Comparison of ENCODE assay signal across 24 cellular contexts in genomic region chr2:164824865-164825264, GRCh38. TPM values are rescaled to one million over a fixed set of nuclear protein-coding genes. Genes with fewer than 3 reads are reported as not detected.
A peak's percentile ranks its signal among the peaks of the same experiment; 100 is the strongest.
DNase-seq lines count a peak whose midpoint lies in the region; ATAC-seq, FAIRE-seq and TF ChIP-seq lines count a peak whose summit lies in the region.
"Had no signal": no experiment of that assay in that cellular context is flagged by ENCODE, and none has a peak within 500 bp of the region (broad histone marks: within the 10 kb centered on the region; RNA-seq: fewer than 3 reads in every experiment).

No MANE protein-coding gene starts in this region.

- H3K36me3 ChIP-seq in Loucy (ENCODE audit: insufficient read depth, low read length) = no peaks in the 10 kb centered on the region
- peaks cover 3% of the 10 kb centered on the region for H3K36me3 ChIP-seq in bronchial epithelial cell (ENCODE audit: control insufficient read depth, insufficient read depth, low read length)
- H3K36me3 ChIP-seq in trophoblast cell (ENCODE audit: control insufficient read depth in 1 of 2, insufficient read depth in 2 of 2, low read length in 2 of 2) = no peaks in the 10 kb centered on the region
- no peaks in the 10 kb centered on the region for H3K36me3 ChIP-seq in SJCRH30
- H3K36me3 ChIP-seq in upper lobe of left lung = no peaks in the 10 kb centered on the region
- H3K36me3 ChIP-seq: cardiac muscle cell, left lung, WERI-Rb-1 had no signal

- H2AFZ ChIP-seq in Loucy (ENCODE audit: low read length) (no peak overlapping the region), trophoblast cell (ENCODE audit: insufficient read depth, low read length, poor library complexity) (no peak overlapping the region)

- no peak overlapping the region for H2BK12ac ChIP-seq in trophoblast cell (ENCODE audit: low read length)

- H3K27ac ChIP-seq in trophoblast cell (ENCODE audit: low read depth, low read length) = no peak overlapping the region
- H3K27ac ChIP-seq in SJCRH30 = no peak overlapping the region
- H3K27ac ChIP-seq in upper lobe of left lung = no peak overlapping the region
- H3K27ac ChIP-seq: cardiac muscle cell, left lung, testis, WERI-Rb-1 had no signal

- peaks cover 8% of the 10 kb centered on the region; the same call in 1 of the 2 replicates for H3F3A ChIP-seq in Loucy (ENCODE audit: low read depth)

- no peaks in the 10 kb centered on the region for H4K20me1 ChIP-seq in Loucy (ENCODE audit: insufficient read depth, low read length, poor library complexity, severe bottlenecking)

- H2BK5ac ChIP-seq in trophoblast cell (ENCODE audit: low read depth, low read length, poor library complexity) = no peak overlapping the region

- H4K91ac ChIP-seq in trophoblast cell (ENCODE audit: low read depth, low read length) = no peak overlapping the region

- H3K27me3 ChIP-seq in Loucy (ENCODE audit: insufficient read depth, low read length, poor library complexity, severe bottlenecking) (no peaks in the 10 kb centered on the region), bronchial epithelial cell (ENCODE audit: control insufficient read depth, insufficient read depth, low read length) (no peaks in the 10 kb centered on the region), trophoblast cell (ENCODE audit: insufficient read depth, low read length) (no peaks in the 10 kb centered on the region), SJCRH30 (no peaks in the 10 kb centered on the region), upper lobe of left lung (no peaks in the 10 kb centered on the region)
- H3K27me3 ChIP-seq: left lung, testis had no signal

- H4K12ac ChIP-seq in trophoblast cell (ENCODE audit: low read depth, low read length) = no peak overlapping the region

- no peaks in the 10 kb centered on the region for H3K9me2 ChIP-seq in Loucy (replicated peaks; ENCODE audit: low read depth, low read length)

- H3K9me3 ChIP-seq in Loucy (ENCODE audit: insufficient read depth, low read depth, low read length) (no peaks in the 10 kb centered on the region), trophoblast cell (ENCODE audit: insufficient read depth, low read depth, low read length) (no peaks in the 10 kb centered on the region), SJCRH30 (replicated peaks) (no peaks in the 10 kb centered on the region), upper lobe of left lung (no peaks in the 10 kb centered on the region)
- H3K9me3 ChIP-seq: left lung, testis had no signal

- H4K8ac ChIP-seq in trophoblast cell (ENCODE audit: low read depth, low read length) = no peak overlapping the region

- H3K14ac ChIP-seq in trophoblast cell (ENCODE audit: low read length) = no peak overlapping the region

- no peak overlapping the region for H3K4ac ChIP-seq in trophoblast cell (ENCODE audit: low read depth, low read length)

- ATAC-seq in upper lobe of left lung (ENCODE audit: low FRiP score in 2 of 2) = no peak
- ATAC-seq: left lung had no signal

- FAIRE-seq in bronchial epithelial cell (lab: Jason Lieb, UNC) = no peak

- H3K9ac ChIP-seq in Loucy (ENCODE audit: low read depth, low read length, poor library complexity, severe bottlenecking) (no peak overlapping the region), trophoblast cell (ENCODE audit: low read length) (no peak overlapping the region)

- H3K4me2 ChIP-seq in Loucy (ENCODE audit: low read depth, low read length, poor library complexity, severe bottlenecking) (peak overlapping the region; percentile 21), trophoblast cell (ENCODE audit: low read length) (no peak overlapping the region)

- H3K4me1 ChIP-seq in Loucy (ENCODE audit: insufficient read depth, low read length, poor library complexity, severe bottlenecking) (peaks cover 29% of the 10 kb centered on the region), trophoblast cell (ENCODE audit: control insufficient read depth in 1 of 2, insufficient read depth in 2 of 2, low read length in 2 of 2) (peaks cover 3% of the 10 kb centered on the region in 2 experiments), SJCRH30 (peaks cover 8% of the 10 kb centered on the region), upper lobe of left lung (peaks cover 0 to 15% (median 11%) of the 10 kb centered on the region in 4 donors)

- TF ChIP-seq EP300 in upper lobe of left lung (IDR thresholded peaks at IDR 0.05) = no peak

- H3K79me2 ChIP-seq in Loucy (ENCODE audit: insufficient read depth, low read length) = no peaks in the 10 kb centered on the region
- H3K79me2 ChIP-seq in trophoblast cell (ENCODE audit: control insufficient read depth, insufficient read depth, low read length, poor library complexity) = no peaks in the 10 kb centered on the region

- peak; percentile 52 for DNase-seq in ELR (ENCODE audit: low read depth)
- DNase-seq in bronchial epithelial cell (ENCODE audit: low read depth) = peak; percentile 71
- DNase-seq in trophoblast cell = peak; percentile 45 to 88
- DNase-seq in SJCRH30 = no peak
- DNase-seq in midbrain (lab: John Stamatoyannopoulos, UW) = no peak
- DNase-seq in upper lobe of left lung = no peak
- no peak for DNase-seq in activated CD4-positive, alpha-beta T cell treated with anti-CD3 and anti-CD28 coated beads, Interleukin-2, amount 50 U/mL, for 1 hour
- DNase-seq: activated CD4-positive, alpha-beta T cell treated with anti-CD3 and anti-CD28 coated beads, Interleukin-2, amount 10 ng/mL, durations not matched to agents 24 days and 14 days; activated naive CD4-positive, alpha-beta T cell treated with anti-CD3 and anti-CD28 coated beads, Interleukin-2, amount 10 ng/mL, durations not matched to agents 7 days and 5 days; amygdala; C1 segment of cervical spinal cord; Calu3; cortex of kidney; KG1; left lung; natural killer cell; NCI-H187; NCI-H69; RPMI8226; testis; WERI-Rb-1 had no signal

- TF ChIP-seq CTCF in Loucy (conservative IDR thresholded peaks at IDR 0.05; ENCODE audit: low read length) (no peak), bronchial epithelial cell (IDR thresholded peaks at IDR 0.05; ENCODE audit: insufficient read depth, low read length, severe bottlenecking) (no peak), upper lobe of left lung (IDR thresholded peaks at IDR 0.05) (no peak)

- H3K79me1 ChIP-seq in trophoblast cell (ENCODE audit: low read length) = peaks cover 3% of the 10 kb centered on the region

- TF ChIP-seq POLR2A in upper lobe of left lung (IDR thresholded peaks at IDR 0.05) = no peak

- no peak overlapping the region for H3K18ac ChIP-seq in trophoblast cell (ENCODE audit: low read length)

- H3K23ac ChIP-seq in trophoblast cell (ENCODE audit: low read length) = no peak overlapping the region

- no peak overlapping the region for H2BK120ac ChIP-seq in trophoblast cell (ENCODE audit: insufficient read depth, low read length, poor library complexity)

- H3K4me3 ChIP-seq in Loucy (ENCODE audit: low read length, poor library complexity, severe bottlenecking) (no peak overlapping the region), bronchial epithelial cell (ENCODE audit: low read depth, low read length) (no peak overlapping the region), trophoblast cell (ENCODE audit: low read depth, low read length) (no peak overlapping the region), SJCRH30 (no peak overlapping the region), upper lobe of left lung (no peak overlapping the region)
- H3K4me3 ChIP-seq: cardiac muscle cell, left lung, testis had no signal

- H2AK5ac ChIP-seq in trophoblast cell (ENCODE audit: low read length) = no peak overlapping the region

RNA-seq across cellular contexts. Expression of gene COBLL1, which starts 16.8 kb away (rescaled TPM):
- 10.5 and 18.9 TPM in 2 replicates for total RNA-seq in bronchial epithelial cell
- 140 and 143 TPM in 2 replicates for polyA plus RNA-seq in trophoblast cell (2013)
- 12.5 and 16.2 TPM in 2 replicates for total RNA-seq in SJCRH30 (2014; rRNA removed; shearing (Covaris generic))
- total RNA-seq in upper lobe of left lung = 100 to 1,000 TPM in 2 of 6 donors, 10 to 100 TPM in 4; 64.3 to 128 (median 90.1) TPM
- total RNA-seq: activated CD4-positive, alpha-beta T cell treated with anti-CD3 and anti-CD28 coated beads, Interleukin-2, amount 10 ng/mL, durations not matched to agents 24 days and 14 days; G401 had no signal

Comparison
In these comparisons a context has a peak if more than half of its experiments do, and no peak if none do; other contexts are left out.
1. DNase-seq: peak in ELR (single experiment), bronchial epithelial cell (single experiment) and trophoblast cell (2 of 2); none in SJCRH30 (0 of 2), midbrain (single experiment), upper lobe of left lung (0 of 2) and activated CD4-positive, alpha-beta T cell treated with anti-CD3 and anti-CD28 coated beads, Interleukin-2, amount 50 U/mL, for 1 hour (single experiment).